ENCODE assay signal across 1 cellular context in genomic region chr1:109791495-109792040, GRCh38.
TF ChIP-seq lines count a peak whose summit lies in the region.

No MANE protein-coding gene starts in this region.

TF ChIP-seq in K562, 482 proteins besides CTCF, POLR2A, EP300 and RAD21 (continued from another document):
- no peak for TF ChIP-seq ATF6 (CRISPR knock-in tag; IDR thresholded peaks at IDR 0.05)
- peak; percentile 73 to 89 for TF ChIP-seq KDM1A (IDR thresholded peaks at IDR 0.05)
- TF ChIP-seq PHB (CRISPR knock-in tag; IDR thresholded peaks at IDR 0.05): no peak
- TF ChIP-seq BCOR (IDR thresholded peaks at IDR 0.05): peak; percentile 95
- peak; percentile 70; the same call in 1 of the 2 replicates for TF ChIP-seq CBX1 (IDR thresholded peaks at IDR 0.05; ENCODE audit: low read depth)
- TF ChIP-seq ADNP (tag; IDR thresholded peaks at IDR 0.05): peak; percentile 74
- 0 out of 2 replicates have a peak, but pooled peaks have one; percentile 44 for TF ChIP-seq ZNF717 (CRISPR knock-in tag; IDR thresholded peaks at IDR 0.05)
- peak; percentile 96 for TF ChIP-seq ZKSCAN1 (IDR thresholded peaks at IDR 0.05; ENCODE audit: low read depth, low read length)
- TF ChIP-seq NR2C2 (CRISPR knock-in tag; IDR thresholded peaks at IDR 0.05): no peak
- TF ChIP-seq NR2C2 (tag; IDR thresholded peaks at IDR 0.05): 0 out of 2 replicates have a peak, but pooled peaks have one; percentile 1
- peak; percentile 38; the same call in 1 of the 2 replicates for TF ChIP-seq HDAC2 (IDR thresholded peaks at IDR 0.05)
- no peak for TF ChIP-seq ZNF778 (CRISPR knock-in tag; IDR thresholded peaks at IDR 0.05)
- 0 out of 2 replicates have a peak, but pooled peaks have one; percentile 69 for TF ChIP-seq ERF (CRISPR knock-in tag; IDR thresholded peaks at IDR 0.05)
- no peak for TF ChIP-seq ZC3H11A (IDR thresholded peaks at IDR 0.05; ENCODE audit: low read depth, low read length)
- no peak for TF ChIP-seq SRSF9 (IDR thresholded peaks at IDR 0.05; ENCODE audit: borderline replicate concordance, low read depth, low read length)
- TF ChIP-seq NEUROD1 (IDR thresholded peaks at IDR 0.05; ENCODE audit: borderline replicate concordance, low read depth, low read length, partially characterized antibody): no peak
- TF ChIP-seq RCOR1 (IDR thresholded peaks at IDR 0.05; ENCODE audit: borderline replicate concordance in 1 of 2, low read depth in 2 of 2, low read length in 2 of 2): 0 out of 4 replicates have a peak, but pooled peaks of 1 of the 2 experiments have one; percentile 23
- no peak for TF ChIP-seq NFYB (IDR thresholded peaks at IDR 0.05; ENCODE audit: extremely low read depth, insufficient read length)
